11 cellular contexts compared by ENCODE assay signal in the genomic region with DNA sequence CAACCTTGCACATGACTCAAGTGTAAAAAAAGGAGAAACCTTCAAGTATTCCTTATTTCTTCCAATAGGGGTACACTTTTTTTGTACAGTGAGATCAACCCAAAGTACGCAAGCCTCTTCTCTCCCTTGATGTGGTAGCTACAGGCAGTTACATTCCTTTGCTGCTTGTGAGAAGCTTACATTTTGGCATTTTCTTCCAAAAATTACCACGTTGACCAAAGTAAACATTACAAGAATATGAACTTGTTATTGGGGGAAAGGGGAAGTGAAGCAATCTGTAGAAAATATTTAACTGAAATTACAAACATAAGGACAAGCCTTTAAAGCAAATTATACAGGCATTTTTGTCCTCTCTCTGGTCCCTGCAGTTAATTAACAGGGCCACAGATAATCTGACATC.
"Had no signal": no experiment of that assay in that cellular context is flagged by ENCODE, and none has a peak within 500 bp of the region (broad histone marks: within the 10 kb centered on the region; RNA-seq: fewer than 3 reads in every experiment).

No MANE protein-coding gene starts in this region.

- H3K4me3 ChIP-seq: esophagus squamous epithelium, lung, smooth muscle cell, transverse colon had no signal

- H3K27ac ChIP-seq: brain microvascular endothelial cell, esophagus squamous epithelium, transverse colon had no signal

- H3K27me3 ChIP-seq: brain microvascular endothelial cell, esophagus squamous epithelium, transverse colon had no signal

- DNase-seq: amygdala, brain microvascular endothelial cell, esophagus squamous epithelium, hypothalamus, natural killer cell, nucleus accumbens, right cardiac atrium, SW 1271, transverse colon had no signal

- H3K4me1 ChIP-seq: transverse colon had no signal

- H3K9me3 ChIP-seq: esophagus squamous epithelium, transverse colon had no signal
